ENCODE assay signal across 1 cellular context in genomic region chr12:111841750-111842555, GRCh38.
TF ChIP-seq lines count a peak whose summit lies in the region.

TSS of gene MAPKAPK5 (plus strand) at chr12:111842228. CDS start at chr12:111842734, 506 bp downstream.

TF ChIP-seq in K562, 482 proteins besides CTCF, POLR2A, EP300 and RAD21 (continued from another document and continues in another):
- TF ChIP-seq MGA (IDR thresholded peaks at IDR 0.05) (peak; percentile 58; the same call in 1 of the 2 replicates), ZNF134 (CRISPR knock-in tag; conservative IDR thresholded peaks at IDR 0.05) (no peak), RBM22 (IDR thresholded peaks at IDR 0.05; ENCODE audit: low read depth, low read length, poor library complexity, severe bottlenecking) (no peak), MITF (IDR thresholded peaks at IDR 0.05) (no peak), SIRT6 (IDR thresholded peaks at IDR 0.05; ENCODE audit: low read depth, low read length) (no peak), MBD2 (IDR thresholded peaks at IDR 0.05; ENCODE audit: borderline replicate concordance, low read depth) (peak; percentile 85; the same call in 1 of the 2 replicates), THRB (CRISPR knock-in tag; conservative IDR thresholded peaks at IDR 0.05) (no peak), ARNT (IDR thresholded peaks at IDR 0.05) (peak in 1 of 2 experiments; percentile 4; a peak in 1 of 4 replicates), CTBP1 (IDR thresholded peaks at IDR 0.05; ENCODE audit: borderline replicate concordance) (peak; percentile 72; the same call in 1 of the 2 replicates), WHSC1 (IDR thresholded peaks at IDR 0.05; ENCODE audit: low read length) (no peak), PBX2 (CRISPR knock-in tag; IDR thresholded peaks at IDR 0.05; ENCODE audit: low read depth) (no peak), PBX2 (tag; conservative IDR thresholded peaks at IDR 0.05; ENCODE audit: low read depth) (no peak), ZNF133 (CRISPR knock-in tag; IDR thresholded peaks at IDR 0.05) (no peak), TCFL5 (CRISPR knock-in tag; conservative IDR thresholded peaks at IDR 0.05) (no peak), ZNF239 (CRISPR knock-in tag; IDR thresholded peaks at IDR 0.05) (no peak), NCOA6 (IDR thresholded peaks at IDR 0.05) (no peak), HEY1 (CRISPR knock-in tag; IDR thresholded peaks at IDR 0.05; ENCODE audit: borderline replicate concordance) (no peak; the same call in 1 of the 2 replicates), ZNF561 (CRISPR knock-in tag; conservative IDR thresholded peaks at IDR 0.05) (no peak), ZNF124 (CRISPR knock-in tag; IDR thresholded peaks at IDR 0.05) (no peak), HOXB6 (CRISPR knock-in tag; IDR thresholded peaks at IDR 0.05; ENCODE audit: borderline replicate concordance) (no peak), C11orf30 (IDR thresholded peaks at IDR 0.05; ENCODE audit: low read depth) (peak; percentile 100), TCF3 (CRISPR knock-in tag; IDR thresholded peaks at IDR 0.05) (peak; percentile 35; the same call in 1 of the 2 replicates), NEUROD1 (IDR thresholded peaks at IDR 0.05; ENCODE audit: borderline replicate concordance, low read depth, low read length, partially characterized antibody) (peak; percentile 95), HDAC2 (IDR thresholded peaks at IDR 0.05) (no peak; the same call in 1 of the 2 replicates), BMI1 (IDR thresholded peaks at IDR 0.05; ENCODE audit: low read length) (no peak; the same call in 1 of the 2 replicates), ZBTB40 (IDR thresholded peaks at IDR 0.05) (peak; percentile 42), ZBTB40 (CRISPR knock-in tag; IDR thresholded peaks at IDR 0.05) (no peak)
